ENCODE assay signal across 9 cellular contexts in the genomic region with DNA sequence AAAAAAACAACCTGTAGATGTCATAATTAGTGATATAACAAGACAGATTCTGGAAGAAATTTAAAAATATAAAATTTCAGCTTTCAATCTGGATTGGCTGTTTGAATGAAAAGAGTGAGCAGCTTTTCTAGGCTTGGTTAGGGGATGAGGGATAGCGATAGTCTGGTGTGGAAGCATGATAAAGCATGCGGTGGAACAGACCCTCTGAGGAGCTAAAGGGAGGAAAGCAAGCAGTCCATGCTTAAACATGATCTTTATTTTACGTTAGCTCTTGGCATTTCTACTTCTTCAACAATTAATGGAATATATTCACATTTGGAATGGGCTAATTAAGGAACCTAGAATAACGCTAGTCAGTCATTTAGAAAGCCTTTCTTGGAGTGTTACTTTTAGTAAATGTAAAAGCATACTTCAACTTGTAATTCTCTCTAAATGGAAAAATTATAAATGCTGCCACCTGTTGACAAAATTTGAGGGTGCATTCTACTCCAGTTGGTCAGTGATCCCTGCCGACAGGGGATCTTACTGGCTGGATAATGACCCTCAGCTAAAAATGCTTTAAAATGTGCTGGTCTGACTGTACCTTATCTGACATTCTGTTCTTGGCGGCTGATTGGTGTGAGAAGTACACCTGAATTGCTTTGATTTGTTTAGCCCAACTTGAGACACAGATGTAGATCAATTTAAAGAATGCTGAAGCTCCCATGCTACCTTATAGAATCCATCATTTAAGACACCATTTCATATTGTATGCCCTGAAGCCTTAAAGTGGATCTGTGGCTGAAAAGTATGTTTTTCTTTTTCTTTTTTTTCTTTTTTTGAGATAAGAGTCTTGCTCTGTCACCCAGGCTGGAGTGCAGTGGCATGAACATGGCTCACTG.
A peak's percentile ranks its signal among the peaks of the same experiment; 100 is the strongest.
DNase-seq lines count a peak whose midpoint lies in the region; ATAC-seq, FAIRE-seq and TF ChIP-seq lines count a peak whose summit lies in the region.
"Had no signal": no experiment of that assay in that cellular context is flagged by ENCODE, and none has a peak within 500 bp of the region (broad histone marks: within the 10 kb centered on the region; RNA-seq: fewer than 3 reads in every experiment).

No MANE protein-coding gene starts in this region.

- ATAC-seq in HG02571 (IDR thresholded peaks at IDR 0.05; ENCODE audit: unreplicated experiment) (no peak), GM21360 (IDR thresholded peaks at IDR 0.05; ENCODE audit: unreplicated experiment) (no peak)

- TF ChIP-seq CTCF in MM.1S (IDR thresholded peaks at IDR 0.05; ENCODE audit: low read length) (peak; percentile 47), WERI-Rb-1 (IDR thresholded peaks at IDR 0.05; ENCODE audit: low read depth, low read length) (peak; percentile 42), cardiac muscle cell (IDR thresholded peaks at IDR 0.05; ENCODE audit: low read depth, low read length) (peak; percentile 68), sigmoid colon (IDR thresholded peaks at IDR 0.05) (peak; percentile 32 to 62 (median 56))

- H3K4me3 ChIP-seq in MM.1S (ENCODE audit: low read length) (no peak overlapping the region), WERI-Rb-1 (ENCODE audit: low read depth, low read length) (no peak overlapping the region), cardiac muscle cell (no peak overlapping the region), sigmoid colon (no peak overlapping the region)
- H3K4me3 ChIP-seq: SK-N-MC had no signal

- intact Hi-C loops in sigmoid colon (cut with DNase I), result no loop called here

- no peaks in the 10 kb centered on the region for H3F3A ChIP-seq in MM.1S (ENCODE audit: insufficient read depth, low read length)

- H2AFZ ChIP-seq in MM.1S (ENCODE audit: low read length), result no peak overlapping the region

- no peaks in the 10 kb centered on the region for H3K79me2 ChIP-seq in MM.1S (ENCODE audit: low read length)

- H3K9me2 ChIP-seq in MM.1S (replicated peaks; ENCODE audit: insufficient read depth, low read length), result no peaks in the 10 kb centered on the region

- peak; percentile 66 for DNase-seq in COLO829 (ENCODE audit: low spot score)
- DNase-seq in GM19239 (ENCODE audit: insufficient read length, low spot score), result no peak
- DNase-seq in MM.1S, result no peak
- no peak for DNase-seq in WERI-Rb-1
- DNase-seq in cardiac muscle cell (ENCODE audit: low read depth in 1 of 2, low spot score in 1 of 2), result peak; percentile 50 to 70
- no peak for DNase-seq in sigmoid colon

- TF ChIP-seq EP300 in sigmoid colon (IDR thresholded peaks at IDR 0.05), result no peak

- H3K27me3 ChIP-seq in MM.1S (replicated peaks; ENCODE audit: insufficient read depth, low read length), result no peaks in the 10 kb centered on the region
- no peaks in the 10 kb centered on the region for H3K27me3 ChIP-seq in WERI-Rb-1 (ENCODE audit: insufficient read depth, low read depth, severe bottlenecking)
- no peaks in the 10 kb centered on the region for H3K27me3 ChIP-seq in cardiac muscle cell
- H3K27me3 ChIP-seq in sigmoid colon, result no peaks in the 10 kb centered on the region

- WGBS in sigmoid colon, 2 donors, result 49 to 60% methylated on average over 6 of the region's 6 CpGs

- H4K20me1 ChIP-seq in MM.1S (ENCODE audit: insufficient read depth, low read length), result no peaks in the 10 kb centered on the region

- no peak overlapping the region for H3K4me2 ChIP-seq in MM.1S (ENCODE audit: low read depth, low read length)

- H3K4me1 ChIP-seq in MM.1S (ENCODE audit: low read length) (peaks cover 4% of the 10 kb centered on the region; the same call in 1 of the 2 replicates), cardiac muscle cell (ENCODE audit: low read depth) (no peaks in the 10 kb centered on the region), sigmoid colon (peaks cover 0 to 13% (median 3%) of the 10 kb centered on the region in 4 donors)

- no peaks in the 10 kb centered on the region for H3K9me3 ChIP-seq in MM.1S (replicated peaks; ENCODE audit: insufficient read depth, low read length)
- H3K9me3 ChIP-seq in WERI-Rb-1 (ENCODE audit: severe bottlenecking), result no peaks in the 10 kb centered on the region
- H3K9me3 ChIP-seq in cardiac muscle cell (ENCODE audit: low read depth), result no peaks in the 10 kb centered on the region
- no peaks in the 10 kb centered on the region for H3K9me3 ChIP-seq in sigmoid colon

- FAIRE-seq in GM19239 (lab: Jason Lieb, UNC), result peak; percentile 87

- no peaks in the 10 kb centered on the region for H3K36me3 ChIP-seq in MM.1S (replicated peaks; ENCODE audit: insufficient read depth, low read length)
- H3K36me3 ChIP-seq in WERI-Rb-1, result no peaks in the 10 kb centered on the region
- no peaks in the 10 kb centered on the region for H3K36me3 ChIP-seq in cardiac muscle cell
- H3K36me3 ChIP-seq in sigmoid colon, result no peaks in the 10 kb centered on the region

- H3K9ac ChIP-seq in MM.1S (ENCODE audit: low read length), result no peak overlapping the region

- no peak for TF ChIP-seq POLR2A in sigmoid colon (IDR thresholded peaks at IDR 0.05)

- H3K27ac ChIP-seq in MM.1S (ENCODE audit: low read length) (no peak overlapping the region), WERI-Rb-1 (no peak overlapping the region), cardiac muscle cell (no peak overlapping the region), sigmoid colon (no peak overlapping the region)
- H3K27ac ChIP-seq: SK-N-MC had no signal

Comparison
In these comparisons a context has a peak if more than half of its experiments do, and no peak if none do; other contexts are left out.
1. DNase-seq: peak in COLO829 (single experiment) and cardiac muscle cell (2 of 2); none in GM19239 (single experiment), MM.1S (single experiment), WERI-Rb-1 (single experiment) and sigmoid colon (single experiment).
2. Peak in every context shown above with its lines, with median percentiles within 50 percentile points of each other: CTCF ChIP-seq.